ENCODE assay signal across 33 cellular contexts in the genomic region with DNA sequence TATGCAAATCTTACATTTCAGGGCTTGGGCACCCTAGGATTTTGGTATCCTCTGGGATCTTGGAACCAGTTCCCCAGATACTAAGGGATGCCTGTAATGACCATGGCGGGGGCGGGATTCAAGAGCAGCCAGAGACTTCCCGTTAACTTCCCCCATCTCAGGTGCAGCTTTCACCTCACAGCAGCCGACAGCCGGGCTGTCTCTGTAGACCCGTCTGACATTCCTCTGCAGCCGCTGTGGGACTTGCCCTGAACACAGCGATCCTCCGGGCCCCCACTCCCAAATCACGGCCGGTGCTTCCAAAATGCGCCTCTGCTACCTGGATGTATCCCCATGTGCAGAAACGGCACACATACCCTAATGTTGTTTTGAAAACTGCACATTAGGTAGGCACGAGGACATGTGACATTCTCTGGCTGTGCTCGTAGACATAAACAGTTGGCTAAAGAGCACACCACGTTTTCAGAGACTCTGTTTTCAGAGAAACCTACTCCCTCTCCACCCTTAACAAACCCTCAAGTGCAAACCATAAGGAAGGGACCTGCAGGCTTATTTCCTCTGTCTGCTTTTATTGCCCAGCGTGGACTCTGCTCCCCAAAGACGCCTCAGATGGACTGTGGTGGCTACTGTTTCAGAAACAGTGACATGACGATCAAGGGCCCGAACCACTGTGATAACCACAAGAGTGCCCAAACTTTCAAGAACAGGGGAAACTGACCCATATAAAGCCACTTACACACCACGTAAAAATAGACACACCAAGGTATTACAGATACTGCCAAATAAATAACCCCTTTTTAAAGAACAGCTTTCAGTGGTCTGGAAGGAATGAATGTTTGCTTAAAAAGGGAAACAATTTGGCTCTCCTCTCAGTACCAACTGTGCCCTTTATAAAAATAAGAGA.
DNase-seq lines count a peak whose midpoint lies in the region; ATAC-seq, FAIRE-seq and TF ChIP-seq lines count a peak whose summit lies in the region.
"Had no signal": no experiment of that assay in that cellular context is flagged by ENCODE, and none has a peak within 500 bp of the region (broad histone marks: within the 10 kb centered on the region; RNA-seq: fewer than 3 reads in every experiment).

No MANE protein-coding gene starts in this region.

- POLR2A ChIA-PET in activated CD4-positive, alpha-beta memory T cell treated with anti-CD3 and anti-CD28 coated beads, Interleukin-2, amount 10 ng/mL, durations not matched to agents 7 days and 5 days (lab: Charles Lee): interaction anchor here (0.9 to 2.6 kb wide), 3 partner anchors 9 to 12 kb away, joined by 3 to 18 read pairs (median 10); no protein-coding TSS in a partner anchor
- POLR2A ChIA-PET in activated CD4-positive, alpha-beta memory T cell treated with anti-CD3 and anti-CD28 coated beads for 36 hours (lab: Charles Lee): no interaction called here
- POLR2A ChIA-PET in T-cell (lab: Charles Lee): no interaction called here

- H3K4me3 Mint-ChIP-seq in activated CD4-positive, alpha-beta memory T cell treated with anti-CD3 and anti-CD28 coated beads, Interleukin-2, amount 10 ng/mL, durations not matched to agents 7 days and 5 days: no peak overlapping the region
- H3K4me3 Mint-ChIP-seq in activated CD4-positive, alpha-beta memory T cell treated with anti-CD3 and anti-CD28 coated beads for 36 hours: no peak overlapping the region
- peak overlapping the region in 1 of 3 donors; percentile 60 for H3K4me3 Mint-ChIP-seq in T-cell
- H3K4me3 Mint-ChIP-seq: CD8-positive, alpha-beta T cell; dendritic cell treated with granulocyte-macrophage colony-stimulating factor and Interleukin-4, amounts not matched to agents 40 ng/mL and 50 ng/mL, for 4 days; HFFc6 had no signal

- H3K27me3 Mint-ChIP-seq in activated CD4-positive, alpha-beta memory T cell treated with anti-CD3 and anti-CD28 coated beads, Interleukin-2, amount 10 ng/mL, durations not matched to agents 7 days and 5 days: no peaks in the 10 kb centered on the region
- H3K27me3 Mint-ChIP-seq in activated CD4-positive, alpha-beta memory T cell treated with anti-CD3 and anti-CD28 coated beads for 36 hours: no peaks in the 10 kb centered on the region
- no peaks in the 10 kb centered on the region for H3K27me3 Mint-ChIP-seq in T-cell
- H3K27me3 Mint-ChIP-seq: dendritic cell treated with granulocyte-macrophage colony-stimulating factor and Interleukin-4, amounts not matched to agents 40 ng/mL and 50 ng/mL, for 4 days had no signal

- CTCF ChIA-PET in activated CD4-positive, alpha-beta memory T cell treated with anti-CD3 and anti-CD28 coated beads, Interleukin-2, amount 10 ng/mL, durations not matched to agents 7 days and 5 days (lab: Charles Lee): interaction anchor here (1.7 to 2.6 kb wide), 6 partner anchors 10 to 18 kb away, joined by 8 to 19 read pairs (median 15); no protein-coding TSS in a partner anchor
- CTCF ChIA-PET in activated CD4-positive, alpha-beta memory T cell treated with anti-CD3 and anti-CD28 coated beads for 36 hours (lab: Charles Lee): interaction anchor here (0.8 to 1.4 kb wide), 3 partner anchors 9 to 15 kb away, joined by 3 to 6 read pairs (median 4); no protein-coding TSS in a partner anchor
- CTCF ChIA-PET in T-cell (lab: Charles Lee): no interaction called here

- no peaks in the 10 kb centered on the region for H3K9me3 ChIP-seq in hepatocyte (ENCODE audit: low read depth)
- no peaks in the 10 kb centered on the region for H3K9me3 ChIP-seq in small intestine (ENCODE audit: control insufficient read depth, low read depth)
- H3K9me3 ChIP-seq: esophagus squamous epithelium, testis, uterus had no signal

- H3K79me2 ChIP-seq in hepatocyte: no peaks in the 10 kb centered on the region

- peaks cover under 1% of the 10 kb centered on the region for H3K36me3 Mint-ChIP-seq in activated CD4-positive, alpha-beta memory T cell treated with anti-CD3 and anti-CD28 coated beads, Interleukin-2, amount 10 ng/mL, durations not matched to agents 7 days and 5 days (ENCODE audit: low read depth)
- no peaks in the 10 kb centered on the region for H3K36me3 Mint-ChIP-seq in activated CD4-positive, alpha-beta memory T cell treated with anti-CD3 and anti-CD28 coated beads for 36 hours
- no peaks in the 10 kb centered on the region for H3K36me3 Mint-ChIP-seq in T-cell
- H3K36me3 Mint-ChIP-seq: CD8-positive, alpha-beta T cell had no signal

- FAIRE-seq in small intestine (lab: Jason Lieb, UNC): no peak
- FAIRE-seq: A204.1, endometrium, frontal cortex, GM12891 had no signal

- H3K27me3 ChIP-seq in hepatocyte (no peaks in the 10 kb centered on the region), small intestine (ENCODE audit: control insufficient read depth in 2 of 2, insufficient read depth in 2 of 2, low read length in 2 of 2) (no peaks in the 10 kb centered on the region), foreskin keratinocyte (no peaks in the 10 kb centered on the region)
- H3K27me3 ChIP-seq: cardiac muscle cell, esophagus squamous epithelium, testis, uterus had no signal

- H3K27ac ChIP-seq in hepatocyte (no peak overlapping the region), small intestine (ENCODE audit: low read depth in 1 of 2, low read length in 1 of 2) (no peak overlapping the region), foreskin keratinocyte (no peak overlapping the region)
- H3K27ac ChIP-seq: cardiac muscle cell, esophagus squamous epithelium, PC-9, uterus, WERI-Rb-1 had no signal

- H3K4me2 ChIP-seq in hepatocyte: no peak overlapping the region
- H3K4me2 ChIP-seq: PC-9 had no signal

- intact Hi-C loops in activated CD4-positive, alpha-beta memory T cell treated with anti-CD3 and anti-CD28 coated beads for 36 hours (cut with micrococcal nuclease): no loop called here

- H3K36me3 ChIP-seq in hepatocyte (replicated peaks; ENCODE audit: insufficient read depth, low read depth) (no peaks in the 10 kb centered on the region), small intestine (ENCODE audit: control insufficient read depth in 2 of 2, insufficient read depth in 2 of 2, low read length in 2 of 2) (no peaks in the 10 kb centered on the region)
- H3K36me3 ChIP-seq: cardiac muscle cell, esophagus squamous epithelium, uterus, WERI-Rb-1 had no signal

- no peaks in the 10 kb centered on the region for H3K9me2 ChIP-seq in hepatocyte (replicated peaks; ENCODE audit: insufficient read depth)

- no peaks in the 10 kb centered on the region for H3K9me3 Mint-ChIP-seq in activated CD4-positive, alpha-beta memory T cell treated with anti-CD3 and anti-CD28 coated beads, Interleukin-2, amount 10 ng/mL, durations not matched to agents 7 days and 5 days
- no peaks in the 10 kb centered on the region for H3K9me3 Mint-ChIP-seq in activated CD4-positive, alpha-beta memory T cell treated with anti-CD3 and anti-CD28 coated beads for 36 hours
- no peaks in the 10 kb centered on the region for H3K9me3 Mint-ChIP-seq in T-cell
- H3K9me3 Mint-ChIP-seq: CD8-positive, alpha-beta T cell; dendritic cell treated with granulocyte-macrophage colony-stimulating factor and Interleukin-4, amounts not matched to agents 40 ng/mL and 50 ng/mL, for 4 days; HFFc6 had no signal

- peak overlapping the region; percentile 47 for H3K27ac Mint-ChIP-seq in activated CD4-positive, alpha-beta memory T cell treated with anti-CD3 and anti-CD28 coated beads, Interleukin-2, amount 10 ng/mL, durations not matched to agents 7 days and 5 days
- H3K27ac Mint-ChIP-seq in activated CD4-positive, alpha-beta memory T cell treated with anti-CD3 and anti-CD28 coated beads for 36 hours: no peak overlapping the region
- peak overlapping the region; percentile 74 to 82 for H3K27ac Mint-ChIP-seq in T-cell
- H3K27ac Mint-ChIP-seq: CD8-positive, alpha-beta T cell; dendritic cell treated with granulocyte-macrophage colony-stimulating factor and Interleukin-4, amounts not matched to agents 40 ng/mL and 50 ng/mL, for 4 days; HFFc6; progenitor cell of endocrine pancreas had no signal

- H3K4me3 ChIP-seq in hepatocyte: no peak overlapping the region
- no peak overlapping the region for H3K4me3 ChIP-seq in small intestine (ENCODE audit: low read depth in 1 of 2, low read length in 2 of 2)
- H3K4me3 ChIP-seq: cardiac muscle cell, esophagus squamous epithelium, PC-9, testis, uterus had no signal

- H4K20me1 ChIP-seq in hepatocyte (ENCODE audit: insufficient read depth, poor library complexity, severe bottlenecking): no peaks in the 10 kb centered on the region

- no peak overlapping the region for H2AFZ ChIP-seq in hepatocyte
- H2AFZ ChIP-seq: PC-9 had no signal

- no peak for DNase-seq in activated CD4-positive, alpha-beta memory T cell treated with anti-CD3 and anti-CD28 coated beads, Interleukin-2, amount 10 ng/mL, durations not matched to agents 7 days and 5 days
- DNase-seq in activated CD4-positive, alpha-beta memory T cell treated with anti-CD3 and anti-CD28 coated beads for 36 hours: no peak
- no peak for DNase-seq in T-cell
- peak; percentile 42 for DNase-seq in hepatocyte (ENCODE audit: low spot score)
- DNase-seq in small intestine: peak; percentile 66
- DNase-seq in DMS153 treated with DMSO at 0.1 percent for 48 hours (lab: John Stamatoyannopoulos, UW; ENCODE audit: unreplicated experiment): no peak
- no peak for DNase-seq in foreskin keratinocyte
- DNase-seq: activated CD4-positive, alpha-beta T cell treated with anti-CD3 and anti-CD28 coated beads, Interleukin-2, amount 50 U/mL, for 48 hours; activated gamma-delta T cell; amniotic stem cell; CD8-positive, alpha-beta T cell; EL; esophagus squamous epithelium; HFFc6; NCI-H187; NCI-H2171 treated with DMSO at 0.1 percent for 48 hours; NCI-H524 treated with DMSO at 0.1 percent for 48 hours; PC-9; Right ventricle myocardium superior; stimulated activated naive CD4-positive, alpha-beta T cell; T-helper 9 cell; testis; uterus; WERI-Rb-1 had no signal

- WGBS in hepatocyte (ENCODE audit: low lambda C conversion rate, missing lambda C conversion rate): 77% methylated on average over 21 of the region's 21 CpGs
- WGBS in small intestine, 3 donors: 29 to 65% (median 47%) methylated on average over 21 of the region's 21 CpGs

- TF ChIP-seq CTCF in hepatocyte (IDR thresholded peaks at IDR 0.05; ENCODE audit: poor library complexity) (no peak), foreskin keratinocyte (conservative IDR thresholded peaks at IDR 0.05) (no peak)

- peaks cover 19% of the 10 kb centered on the region for H3K4me1 Mint-ChIP-seq in activated CD4-positive, alpha-beta memory T cell treated with anti-CD3 and anti-CD28 coated beads, Interleukin-2, amount 10 ng/mL, durations not matched to agents 7 days and 5 days
- H3K4me1 Mint-ChIP-seq in activated CD4-positive, alpha-beta memory T cell treated with anti-CD3 and anti-CD28 coated beads for 36 hours (ENCODE audit: low read depth): peaks cover 9% of the 10 kb centered on the region
- H3K4me1 Mint-ChIP-seq in T-cell: peaks cover 13 to 18% (median 15%) of the 10 kb centered on the region in 3 donors

- H3K4me1 ChIP-seq in hepatocyte (ENCODE audit: insufficient read depth) (peaks cover 5% of the 10 kb centered on the region), small intestine (ENCODE audit: control insufficient read depth in 2 of 2, insufficient read depth in 1 of 2, low read depth in 1 of 2, low read length in 1 of 2) (no peaks in the 10 kb centered on the region), foreskin keratinocyte (peaks cover 11% of the 10 kb centered on the region)
- H3K4me1 ChIP-seq: esophagus squamous epithelium, uterus had no signal

- ATAC-seq in T-cell (replicated peaks in 1 of 4) (peak in 2 of 4 experiments; percentile 72 to 76), GM18519 (IDR thresholded peaks at IDR 0.05; ENCODE audit: low FRiP score, unreplicated experiment) (no peak), foreskin keratinocyte (no peak)
- ATAC-seq: CD8-positive, alpha-beta T cell; sciatic nerve had no signal

Comparison
In these comparisons a context has a peak if more than half of its experiments do, and no peak if none do; other contexts are left out.
1. DNase-seq: peak in hepatocyte (single experiment) and small intestine (single experiment); none in activated CD4-positive, alpha-beta memory T cell treated with anti-CD3 and anti-CD28 coated beads, Interleukin-2, amount 10 ng/mL, durations not matched to agents 7 days and 5 days (single experiment), activated CD4-positive, alpha-beta memory T cell treated with anti-CD3 and anti-CD28 coated beads for 36 hours (single experiment), T-cell (0 of 34), DMS153 treated with DMSO at 0.1 percent for 48 hours (single experiment) and foreskin keratinocyte (0 of 2).
2. CTCF ChIA-PET loops: an anchor here in activated CD4-positive, alpha-beta memory T cell treated with anti-CD3 and anti-CD28 coated beads, Interleukin-2, amount 10 ng/mL, durations not matched to agents 7 days and 5 days (1.7 to 2.6 kb wide) and activated CD4-positive, alpha-beta memory T cell treated with anti-CD3 and anti-CD28 coated beads for 36 hours (0.8 to 1.4 kb wide); none called in T-cell.